3 cellular contexts compared by ENCODE assay signal in genomic region chr17:81714412-81715106, GRCh38.
TF ChIP-seq lines count a peak whose summit lies in the region.

No MANE protein-coding gene starts in this region.

TF ChIP-seq in SK-N-SH, 30 proteins besides CTCF, POLR2A, EP300 and RAD21:
- no peak for TF ChIP-seq SMC3 (IDR thresholded peaks at IDR 0.05; ENCODE audit: low read depth, low read length)
- TF ChIP-seq, protein P1, sequence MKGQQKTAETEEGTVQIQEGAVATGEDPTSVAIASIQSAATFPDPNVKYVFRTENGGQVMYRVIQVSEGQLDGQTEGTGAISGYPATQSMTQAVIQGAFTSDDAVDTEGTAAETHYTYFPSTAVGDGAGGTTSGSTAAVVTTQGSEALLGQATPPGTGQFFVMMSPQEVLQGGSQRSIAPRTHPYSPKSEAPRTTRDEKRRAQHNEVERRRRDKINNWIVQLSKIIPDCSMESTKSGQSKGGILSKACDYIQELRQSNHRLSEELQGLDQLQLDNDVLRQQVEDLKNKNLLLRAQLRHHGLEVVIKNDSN (IDR thresholded peaks at IDR 0.05; ENCODE audit: borderline replicate concordance, low read depth): no peak
- TF ChIP-seq POLR2AphosphoS5 (IDR thresholded peaks at IDR 0.05; ENCODE audit: low read depth, low read length): no peak
- no peak for TF ChIP-seq ELF1 (IDR thresholded peaks at IDR 0.05)
- TF ChIP-seq FOXJ3 (CRISPR knock-in tag; IDR thresholded peaks at IDR 0.05): no peak
TF ChIP-seq in SK-N-SH: peak in this region for 0.

TF ChIP-seq in SK-N-SH treated with all-trans-retinoic acid at 6 μM for 48 hours, 23 proteins besides CTCF, POLR2A, EP300 and RAD21:
- TF ChIP-seq ZNF70 (CRISPR knock-in tag; IDR thresholded peaks at IDR 0.05): no peak

TF ChIP-seq in K562, 482 proteins besides CTCF, POLR2A, EP300 and RAD21:
- TF ChIP-seq PRDM10 (IDR thresholded peaks at IDR 0.05; ENCODE audit: partially characterized antibody) (no peak), BCOR (IDR thresholded peaks at IDR 0.05) (peak; percentile 23; the same call in 1 of the 2 replicates), RBM22 (IDR thresholded peaks at IDR 0.05; ENCODE audit: low read depth, low read length, poor library complexity, severe bottlenecking) (peak; percentile 24), MTF1 (CRISPR knock-in tag; IDR thresholded peaks at IDR 0.05; ENCODE audit: borderline replicate concordance) (no peak), MAX (CRISPR knock-in tag; IDR thresholded peaks at IDR 0.05) (no peak), ZBTB33 (CRISPR knock-in tag; IDR thresholded peaks at IDR 0.05) (peak; percentile 94), HNRNPL (IDR thresholded peaks at IDR 0.05; ENCODE audit: low read depth, low read length) (peak; percentile 52; the same call in 1 of the 2 replicates), POLR2G (IDR thresholded peaks at IDR 0.05; ENCODE audit: low read depth, low read length) (peak; percentile 44)
